8 cellular contexts compared by ENCODE assay signal in genomic region chr2:95076705-95077520, GRCh38. TPM values are rescaled to one million over a fixed set of nuclear protein-coding genes. Genes with fewer than 3 reads are reported as not detected.
DNase-seq lines count a peak whose midpoint lies in the region; ATAC-seq and TF ChIP-seq lines count a peak whose summit lies in the region.

No MANE protein-coding gene starts in this region.

- TF ChIP-seq CTCF in CD14-positive monocyte (IDR thresholded peaks at IDR 0.05) (peak; percentile 87), OCI-LY1 (IDR thresholded peaks at IDR 0.05; ENCODE audit: low read length) (peak; percentile 87), neural cell (IDR thresholded peaks at IDR 0.05; ENCODE audit: poor library complexity, severe bottlenecking) (peak; percentile 86)

- H3F3A ChIP-seq in OCI-LY1 (ENCODE audit: insufficient read depth, low read length) (no peaks in the 10 kb centered on the region), neural cell (ENCODE audit: insufficient read depth, low read length, poor library complexity, severe bottlenecking) (no peaks in the 10 kb centered on the region)

- no peak overlapping the region for H3K9ac ChIP-seq in OCI-LY1 (ENCODE audit: low read length)
- peak overlapping the region; percentile 45 for H3K9ac ChIP-seq in neural cell (ENCODE audit: low read length)

- TF ChIP-seq RAD21 in neural cell (conservative IDR thresholded peaks at IDR 0.05): peak; percentile 70

- H3K79me2 ChIP-seq in OCI-LY1 (ENCODE audit: insufficient read depth, low read length): no peaks in the 10 kb centered on the region
- no peaks in the 10 kb centered on the region for H3K79me2 ChIP-seq in neural cell (replicated peaks; ENCODE audit: insufficient read depth, low read length)

- H3K4me3 ChIP-seq in OCI-LY1 (ENCODE audit: low read depth, low read length, poor library complexity, severe bottlenecking): peak overlapping the region; percentile 40
- H3K4me3 ChIP-seq in neural cell (ENCODE audit: low read length): peak overlapping the region; percentile 68

- H2AFZ ChIP-seq in OCI-LY1 (ENCODE audit: low read length) (no peak overlapping the region), neural cell (ENCODE audit: low read depth, low read length) (no peak overlapping the region)

- DNase-seq in CD14-positive monocyte (ENCODE audit: low spot score): no peak
- DNase-seq in activated T-helper 1 cell treated with anti-CD3 and anti-CD28 coated beads, Interleukin-12 subunit alpha, Interleukin-12 subunit beta, Interleukin-2, Interleukin-4 antibody, amounts not matched to agents 30 ng/mL and 10 ng/mL and 1 ng/mL, durations not matched to agents 14 hours and 24 hours and 36 hours (ENCODE audit: low spot score): peak; percentile 89
- peak; percentile 36 for DNase-seq in fibroblast of peridontal ligament (ENCODE audit: extremely low read depth)

- H3K4me1 ChIP-seq in OCI-LY1 (ENCODE audit: insufficient read depth, low read length, severe bottlenecking): peaks cover 7% of the 10 kb centered on the region

- no peaks in the 10 kb centered on the region for H4K20me1 ChIP-seq in OCI-LY1 (ENCODE audit: insufficient read depth, low read length)
- H4K20me1 ChIP-seq in neural cell (ENCODE audit: insufficient read depth): no peaks in the 10 kb centered on the region

- peaks cover 20 to 39% (median 33%) of the 10 kb centered on the region in 3 donors for H3K27me3 Mint-ChIP-seq in CD14-positive monocyte (ENCODE audit: low read depth in 3 of 3)
- H3K27me3 Mint-ChIP-seq in activated T-helper 1 cell treated with anti-CD3 and anti-CD28 coated beads, Interleukin-12 subunit alpha, Interleukin-12 subunit beta, Interleukin-2, Interleukin-4 antibody, amounts not matched to agents 30 ng/mL and 10 ng/mL and 1 ng/mL, durations not matched to agents 14 hours and 24 hours and 36 hours (ENCODE audit: insufficient read depth): no peaks in the 10 kb centered on the region
- H3K27me3 Mint-ChIP-seq in stimulated activated naive CD8-positive, alpha-beta T cell treated with anti-CD3 and anti-CD28 coated beads, Interleukin-15, Interleukin-2, amounts not matched to agents 100 ng/mL and 50 ng/mL, for 24 hours: no peaks in the 10 kb centered on the region

- H3K4me1 Mint-ChIP-seq in CD14-positive monocyte: peaks cover 8% of the 10 kb centered on the region
- peaks cover 77% of the 10 kb centered on the region for H3K4me1 Mint-ChIP-seq in activated T-helper 1 cell treated with anti-CD3 and anti-CD28 coated beads, Interleukin-12 subunit alpha, Interleukin-12 subunit beta, Interleukin-2, Interleukin-4 antibody, amounts not matched to agents 30 ng/mL and 10 ng/mL and 1 ng/mL, durations not matched to agents 14 hours and 24 hours and 36 hours (ENCODE audit: low read depth)
- peaks cover 63% of the 10 kb centered on the region for H3K4me1 Mint-ChIP-seq in stimulated activated naive CD8-positive, alpha-beta T cell treated with anti-CD3 and anti-CD28 coated beads, Interleukin-15, Interleukin-2, amounts not matched to agents 100 ng/mL and 50 ng/mL, for 24 hours (ENCODE audit: low read depth)

- H3K4me2 ChIP-seq in OCI-LY1 (ENCODE audit: low read length): peak overlapping the region; percentile 45
- no peak overlapping the region for H3K4me2 ChIP-seq in neural cell (ENCODE audit: low read length)

- H3K9me3 ChIP-seq in OCI-LY1 (ENCODE audit: low read length) (no peaks in the 10 kb centered on the region), neural cell (ENCODE audit: low read length) (no peaks in the 10 kb centered on the region)

- H3K27ac ChIP-seq in OCI-LY1 (ENCODE audit: low read depth, low read length, poor library complexity, severe bottlenecking) (no peak overlapping the region), neural cell (ENCODE audit: low read length) (no peak overlapping the region)

- no peaks in the 10 kb centered on the region for H3K36me3 ChIP-seq in OCI-LY1 (ENCODE audit: insufficient read depth, low read length)
- H3K36me3 ChIP-seq in neural cell (ENCODE audit: insufficient read depth, low read length): no peaks in the 10 kb centered on the region

- no peak for TF ChIP-seq EP300 in neural cell (conservative IDR thresholded peaks at IDR 0.05; ENCODE audit: poor library complexity, severe bottlenecking)

- intact Hi-C loops in CD14-positive monocyte (cut with micrococcal nuclease): no loop called here
- intact Hi-C loops in activated T-helper 1 cell treated with anti-CD3 and anti-CD28 coated beads, Interleukin-12 subunit alpha, Interleukin-12 subunit beta, Interleukin-2, Interleukin-4 antibody, amounts not matched to agents 30 ng/mL and 10 ng/mL and 1 ng/mL, durations not matched to agents 14 hours and 24 hours and 36 hours (cut with micrococcal nuclease): loop anchor here (1.0 to 10.0 kb wide), 4 partner anchors 38 to 130 kb away; partner anchors contain the start of genes ZNF2 and ZNF892

- no peak overlapping the region for H3K27ac Mint-ChIP-seq in CD14-positive monocyte
- peak overlapping the region; percentile 99 for H3K27ac Mint-ChIP-seq in activated T-helper 1 cell treated with anti-CD3 and anti-CD28 coated beads, Interleukin-12 subunit alpha, Interleukin-12 subunit beta, Interleukin-2, Interleukin-4 antibody, amounts not matched to agents 30 ng/mL and 10 ng/mL and 1 ng/mL, durations not matched to agents 14 hours and 24 hours and 36 hours
- peak overlapping the region; percentile 36 for H3K27ac Mint-ChIP-seq in stimulated activated naive CD8-positive, alpha-beta T cell treated with anti-CD3 and anti-CD28 coated beads, Interleukin-15, Interleukin-2, amounts not matched to agents 100 ng/mL and 50 ng/mL, for 24 hours

- H3K4me3 Mint-ChIP-seq in CD14-positive monocyte: peak overlapping the region; percentile 60 to 76
- H3K4me3 Mint-ChIP-seq in activated T-helper 1 cell treated with anti-CD3 and anti-CD28 coated beads, Interleukin-12 subunit alpha, Interleukin-12 subunit beta, Interleukin-2, Interleukin-4 antibody, amounts not matched to agents 30 ng/mL and 10 ng/mL and 1 ng/mL, durations not matched to agents 14 hours and 24 hours and 36 hours: peak overlapping the region; percentile 90
- peak overlapping the region; percentile 76 for H3K4me3 Mint-ChIP-seq in stimulated activated naive CD8-positive, alpha-beta T cell treated with anti-CD3 and anti-CD28 coated beads, Interleukin-15, Interleukin-2, amounts not matched to agents 100 ng/mL and 50 ng/mL, for 24 hours

- H3K9me3 Mint-ChIP-seq in CD14-positive monocyte: peaks cover 0 to 2% (median 0%) of the 10 kb centered on the region in 7 donors
- H3K9me3 Mint-ChIP-seq in activated T-helper 1 cell treated with anti-CD3 and anti-CD28 coated beads, Interleukin-12 subunit alpha, Interleukin-12 subunit beta, Interleukin-2, Interleukin-4 antibody, amounts not matched to agents 30 ng/mL and 10 ng/mL and 1 ng/mL, durations not matched to agents 14 hours and 24 hours and 36 hours: no peaks in the 10 kb centered on the region
- H3K9me3 Mint-ChIP-seq in stimulated activated naive CD8-positive, alpha-beta T cell treated with anti-CD3 and anti-CD28 coated beads, Interleukin-15, Interleukin-2, amounts not matched to agents 100 ng/mL and 50 ng/mL, for 24 hours: no peaks in the 10 kb centered on the region

- H3K9me2 ChIP-seq in OCI-LY1 (ENCODE audit: low read depth, low read length) (no peaks in the 10 kb centered on the region), neural cell (ENCODE audit: insufficient read depth, low read length) (no peaks in the 10 kb centered on the region)

- no peaks in the 10 kb centered on the region for H3K27me3 ChIP-seq in OCI-LY1 (ENCODE audit: insufficient read depth, low read length)
- H3K27me3 ChIP-seq in neural cell (ENCODE audit: insufficient read depth, low read depth, low read length): no peaks in the 10 kb centered on the region

- H3K36me3 Mint-ChIP-seq in CD14-positive monocyte: no peaks in the 10 kb centered on the region
- H3K36me3 Mint-ChIP-seq in activated T-helper 1 cell treated with anti-CD3 and anti-CD28 coated beads, Interleukin-12 subunit alpha, Interleukin-12 subunit beta, Interleukin-2, Interleukin-4 antibody, amounts not matched to agents 30 ng/mL and 10 ng/mL and 1 ng/mL, durations not matched to agents 14 hours and 24 hours and 36 hours (ENCODE audit: low read depth): peaks cover 2% of the 10 kb centered on the region
- H3K36me3 Mint-ChIP-seq in stimulated activated naive CD8-positive, alpha-beta T cell treated with anti-CD3 and anti-CD28 coated beads, Interleukin-15, Interleukin-2, amounts not matched to agents 100 ng/mL and 50 ng/mL, for 24 hours (ENCODE audit: low read depth): no peaks in the 10 kb centered on the region

- ATAC-seq in GM19324 (IDR thresholded peaks at IDR 0.05; ENCODE audit: low FRiP score, unreplicated experiment) (peak; percentile 78), HG03565 (IDR thresholded peaks at IDR 0.05; ENCODE audit: unreplicated experiment) (peak; percentile 81)

TF ChIP-seq in neural cell, 6 proteins besides CTCF, POLR2A, EP300 and RAD21 (continues in another document):
- TF ChIP-seq TAF1 (IDR thresholded peaks at IDR 0.05; ENCODE audit: low read depth): no peak
- TF ChIP-seq POLR2AphosphoS5 (IDR thresholded peaks at IDR 0.05): no peak
- TF ChIP-seq MXI1 (conservative IDR thresholded peaks at IDR 0.05; ENCODE audit: poor library complexity, severe bottlenecking): no peak

RNA-seq across cellular contexts. Expression of gene MRPS5, which starts 44.7 kb away (rescaled TPM):
- polyA plus RNA-seq in CD14-positive monocyte (10 to 100 TPM; 30.9 to 35.2 TPM), neural cell (155 and 167 TPM in 2 replicates)
- 89.6 and 93.6 TPM in 2 replicates for total RNA-seq in activated T-helper 1 cell treated with anti-CD3 and anti-CD28 coated beads, Interleukin-12 subunit alpha, Interleukin-12 subunit beta, Interleukin-2, Interleukin-4 antibody, amounts not matched to agents 30 ng/mL and 10 ng/mL and 1 ng/mL, durations not matched to agents 14 hours and 24 hours and 36 hours
- polyA minus RNA-seq in neural cell: 51.4 and 65.5 TPM in 2 replicates

RNA-seq across cellular contexts. Expression of gene MAL, which starts 51.4 kb away (rescaled TPM):
- polyA plus RNA-seq in CD14-positive monocyte: under 1 TPM; 0.39 to 0.48 TPM
- 264 and 272 TPM in 2 replicates for total RNA-seq in activated T-helper 1 cell treated with anti-CD3 and anti-CD28 coated beads, Interleukin-12 subunit alpha, Interleukin-12 subunit beta, Interleukin-2, Interleukin-4 antibody, amounts not matched to agents 30 ng/mL and 10 ng/mL and 1 ng/mL, durations not matched to agents 14 hours and 24 hours and 36 hours
- polyA plus RNA-seq in neural cell: not detected in 2 replicates
- polyA minus RNA-seq in neural cell: not detected in 2 replicates

Comparison
In these comparisons a context has a peak if more than half of its experiments do, and no peak if none do; other contexts are left out.
1. H3K27ac Mint-ChIP-seq: peak in activated T-helper 1 cell treated with anti-CD3 and anti-CD28 coated beads, Interleukin-12 subunit alpha, Interleukin-12 subunit beta, Interleukin-2, Interleukin-4 antibody, amounts not matched to agents 30 ng/mL and 10 ng/mL and 1 ng/mL, durations not matched to agents 14 hours and 24 hours and 36 hours (single experiment) and stimulated activated naive CD8-positive, alpha-beta T cell treated with anti-CD3 and anti-CD28 coated beads, Interleukin-15, Interleukin-2, amounts not matched to agents 100 ng/mL and 50 ng/mL, for 24 hours (single experiment); none in CD14-positive monocyte (0 of 7).
2. Peak in every context shown above with its lines, with median percentiles within 50 percentile points of each other: H3K4me3 Mint-ChIP-seq and CTCF ChIP-seq.